In the genomic region with DNA sequence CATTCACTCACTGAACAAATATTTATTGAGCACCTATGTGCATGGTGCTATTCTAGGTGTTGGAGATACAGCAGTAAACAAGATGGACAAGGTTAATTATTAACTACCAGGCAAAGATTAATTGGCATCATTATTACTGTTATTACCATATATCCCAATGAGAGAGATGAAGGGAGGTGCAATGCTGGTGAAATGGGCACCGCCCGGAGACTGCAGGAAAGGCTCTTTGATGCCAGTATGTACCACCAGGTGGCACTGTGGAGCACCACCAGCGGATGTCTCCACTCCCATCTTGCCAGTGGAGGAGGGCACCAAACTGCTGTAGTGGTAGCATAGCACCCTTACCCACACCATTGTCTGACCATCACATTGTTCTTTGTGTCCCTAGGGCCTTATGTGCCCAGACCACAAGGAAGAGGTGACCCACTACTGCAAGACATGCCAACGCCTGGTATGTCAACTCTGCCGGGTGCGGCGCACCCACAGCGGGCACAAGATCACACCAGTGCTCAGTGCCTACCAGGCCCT, we compare ENCODE assay signal across 8 cellular contexts. TPM values are rescaled to one million over a fixed set of nuclear protein-coding genes. Genes with fewer than 3 reads are reported as not detected.
DNase-seq lines count a peak whose midpoint lies in the region; ATAC-seq and TF ChIP-seq lines count a peak whose summit lies in the region.

No MANE protein-coding gene starts in this region.

- no peak overlapping the region for H3K9ac ChIP-seq in SU-DHL-6 (ENCODE audit: low read length)

- H3K4me1 Mint-ChIP-seq in activated naive CD8-positive, alpha-beta T cell (ENCODE audit: low read depth), result peaks cover 37% of the 10 kb centered on the region
- peaks cover 13% of the 10 kb centered on the region for H3K4me1 Mint-ChIP-seq in glutamatergic neuron (ENCODE audit: low read depth, unreplicated experiment)

- H3K27me3 ChIP-seq in SU-DHL-6 (ENCODE audit: low read length), result no peaks in the 10 kb centered on the region
- no peaks in the 10 kb centered on the region for H3K27me3 ChIP-seq in aorta (ENCODE audit: control insufficient read depth in 1 of 2, insufficient read depth in 2 of 2, low read length in 1 of 2)

- no peaks in the 10 kb centered on the region for H3K9me3 ChIP-seq in SU-DHL-6 (ENCODE audit: insufficient read depth, low read length)
- no peaks in the 10 kb centered on the region for H3K9me3 ChIP-seq in aorta (ENCODE audit: control insufficient read depth, low read length)

- H4K20me1 ChIP-seq in SU-DHL-6 (ENCODE audit: low read depth, low read length), result no peaks in the 10 kb centered on the region

- 60 to 61% methylated on average over 8 of the region's 8 CpGs for WGBS in aorta, 2 donors

- H3K36me3 Mint-ChIP-seq in activated naive CD8-positive, alpha-beta T cell, result peaks cover 2% of the 10 kb centered on the region
- peaks cover 5% of the 10 kb centered on the region for H3K36me3 Mint-ChIP-seq in glutamatergic neuron (ENCODE audit: unreplicated experiment)

- DNase-seq in GM12865 (ENCODE audit: low read depth) (peak; percentile 82), NCI-H1436 treated with DMSO at 0.1 percent for 48 hours (lab: John Stamatoyannopoulos, UW) (peak; percentile 28), glutamatergic neuron (peak; percentile 86), posterior vena cava (ENCODE audit: low spot score) (peak; percentile 94), aorta (peak; percentile 90 to 95)

- H3K27ac ChIP-seq in SU-DHL-6 (ENCODE audit: low read depth, low read length), result no peak overlapping the region
- no peak overlapping the region for H3K27ac ChIP-seq in aorta (ENCODE audit: low read depth in 1 of 2, low read length in 2 of 2)

- H3K4me3 ChIP-seq in GM12865 (ENCODE audit: low read depth, low read length) (no peak overlapping the region), SU-DHL-6 (ENCODE audit: insufficient read depth, low read length, poor library complexity, severe bottlenecking) (no peak overlapping the region), aorta (ENCODE audit: low read length in 2 of 2) (no peak overlapping the region)

- no peak overlapping the region for H3K4me2 ChIP-seq in SU-DHL-6 (ENCODE audit: low read depth, low read length, poor library complexity, severe bottlenecking)

- peak overlapping the region; percentile 27 for H3K4me3 Mint-ChIP-seq in activated naive CD8-positive, alpha-beta T cell
- peak overlapping the region; percentile 67 for H3K4me3 Mint-ChIP-seq in glutamatergic neuron (ENCODE audit: unreplicated experiment)

- peak overlapping the region; percentile 16 for H3K27ac Mint-ChIP-seq in activated naive CD8-positive, alpha-beta T cell
- H3K27ac Mint-ChIP-seq in glutamatergic neuron (ENCODE audit: unreplicated experiment), result peak overlapping the region; percentile 53

- H3K36me3 ChIP-seq in SU-DHL-6 (ENCODE audit: low read length) (no peaks in the 10 kb centered on the region), aorta (ENCODE audit: control insufficient read depth in 1 of 2, insufficient read depth in 2 of 2, low read length in 1 of 2) (no peaks in the 10 kb centered on the region)

- intact Hi-C loops in posterior vena cava (cut with DNase I), result loop anchor here (2.0 to 10.0 kb wide), 2 partner anchors 48 to 50 kb away; no protein-coding TSS in a partner anchor
- intact Hi-C loops in aorta (cut with DNase I), result loop anchor here in 1 of 2 donors (1.0 to 5.0 kb wide), 2 partner anchors 17 to 51 kb away; no protein-coding TSS in a partner anchor

- no peaks in the 10 kb centered on the region for H3K9me2 ChIP-seq in SU-DHL-6 (replicated peaks; ENCODE audit: insufficient read depth, low read length)

- TF ChIP-seq CTCF in GM12865 (IDR thresholded peaks at IDR 0.05; ENCODE audit: insufficient read depth, low read depth, low read length, missing control alignments) (peak; percentile 91), SU-DHL-6 (IDR thresholded peaks at IDR 0.05; ENCODE audit: insufficient read depth, low read length, poor library complexity, severe bottlenecking) (peak; percentile 86), glutamatergic neuron (IDR thresholded peaks at IDR 0.05; ENCODE audit: partially characterized antibody, unreplicated experiment) (peak; percentile 81)

- no peaks in the 10 kb centered on the region for H3K9me3 Mint-ChIP-seq in activated naive CD8-positive, alpha-beta T cell (ENCODE audit: low read depth)
- H3K9me3 Mint-ChIP-seq in glutamatergic neuron (ENCODE audit: unreplicated experiment), result peaks cover 15% of the 10 kb centered on the region

- H3K4me1 ChIP-seq in aorta (ENCODE audit: control insufficient read depth in 1 of 2, insufficient read depth in 2 of 2, low read length in 2 of 2), result no peaks in the 10 kb centered on the region

- peaks cover 7% of the 10 kb centered on the region for H3F3A ChIP-seq in SU-DHL-6 (ENCODE audit: insufficient read depth)

- peaks cover 14% of the 10 kb centered on the region for H3K79me2 ChIP-seq in SU-DHL-6 (ENCODE audit: insufficient read depth, low read length)

- H3K27me3 Mint-ChIP-seq in activated naive CD8-positive, alpha-beta T cell, result no peaks in the 10 kb centered on the region
- peaks cover 15% of the 10 kb centered on the region for H3K27me3 Mint-ChIP-seq in glutamatergic neuron (ENCODE audit: unreplicated experiment)

- ATAC-seq in aorta (ENCODE audit: low FRiP score) (peak; percentile 75), GM21423 (IDR thresholded peaks at IDR 0.05; ENCODE audit: unreplicated experiment) (no peak)

- no peak overlapping the region for H2AFZ ChIP-seq in SU-DHL-6 (ENCODE audit: low read depth, low read length, severe bottlenecking)

RNA-seq across cellular contexts. Expression of a gene that starts 3.0 kb away (rescaled TPM):
- total RNA-seq in glutamatergic neuron (ENCODE audit: unreplicated experiment) (30.4 TPM), posterior vena cava (1 to 10 TPM; 1.3 to 2.1 TPM), aorta (1 to 10 TPM; 1.6 to 3.4 TPM)
- 1 to 10 TPM in 1 of 2 donors, under 1 TPM in 1; 0.50 to 2.1 TPM for polyA plus RNA-seq in aorta

RNA-seq across cellular contexts. Expression of a gene that starts 3.5 kb away (rescaled TPM):
- 108 TPM for total RNA-seq in glutamatergic neuron (ENCODE audit: unreplicated experiment)
- 100 to 1,000 TPM; 145 to 146 TPM for total RNA-seq in posterior vena cava
- total RNA-seq in aorta, result 100 to 1,000 TPM; 136 to 143 TPM
- 100 to 1,000 TPM; 179 to 255 TPM for polyA plus RNA-seq in aorta

RNA-seq across cellular contexts. Expression of a gene that starts 31.1 kb away (rescaled TPM):
- total RNA-seq in glutamatergic neuron (ENCODE audit: unreplicated experiment), result 377 TPM
- total RNA-seq in posterior vena cava, result 10 to 100 TPM; 46.3 to 96.6 TPM
- total RNA-seq in aorta, result 10 to 100 TPM; 58.9 to 97.9 TPM
- polyA plus RNA-seq in aorta, result 100 to 1,000 TPM in 1 of 2 donors, 10 to 100 TPM in 1; 21.7 to 195 TPM

RNA-seq across cellular contexts. Expression of a gene that starts 31.9 kb away (rescaled TPM):
- total RNA-seq in glutamatergic neuron (ENCODE audit: unreplicated experiment) (26.1 TPM), posterior vena cava (10 to 100 TPM; 20.9 to 26.8 TPM), aorta (10 to 100 TPM; 20.3 to 21.3 TPM)
- polyA plus RNA-seq in aorta, result 10 to 100 TPM; 26.2 to 52.9 TPM

RNA-seq across cellular contexts. Expression of a gene that starts 36.3 kb away (rescaled TPM):
- total RNA-seq in glutamatergic neuron (ENCODE audit: unreplicated experiment) (27.7 TPM), posterior vena cava (10 to 100 TPM; 53.1 to 75.2 TPM), aorta (10 to 100 TPM; 42.4 to 52.4 TPM)
- polyA plus RNA-seq in aorta, result 100 to 1,000 TPM; 162 to 200 TPM

Comparison
In these comparisons a context has a peak if more than half of its experiments do, and no peak if none do; other contexts are left out.
1. DNase-seq: peak in every context shown above with its lines; median percentile 94 in posterior vena cava; 92 in aorta; 86 in glutamatergic neuron; 82 in GM12865; 28 in NCI-H1436 treated with DMSO at 0.1 percent for 48 hours.